12 cellular contexts compared by ENCODE assay signal in the genomic region with DNA sequence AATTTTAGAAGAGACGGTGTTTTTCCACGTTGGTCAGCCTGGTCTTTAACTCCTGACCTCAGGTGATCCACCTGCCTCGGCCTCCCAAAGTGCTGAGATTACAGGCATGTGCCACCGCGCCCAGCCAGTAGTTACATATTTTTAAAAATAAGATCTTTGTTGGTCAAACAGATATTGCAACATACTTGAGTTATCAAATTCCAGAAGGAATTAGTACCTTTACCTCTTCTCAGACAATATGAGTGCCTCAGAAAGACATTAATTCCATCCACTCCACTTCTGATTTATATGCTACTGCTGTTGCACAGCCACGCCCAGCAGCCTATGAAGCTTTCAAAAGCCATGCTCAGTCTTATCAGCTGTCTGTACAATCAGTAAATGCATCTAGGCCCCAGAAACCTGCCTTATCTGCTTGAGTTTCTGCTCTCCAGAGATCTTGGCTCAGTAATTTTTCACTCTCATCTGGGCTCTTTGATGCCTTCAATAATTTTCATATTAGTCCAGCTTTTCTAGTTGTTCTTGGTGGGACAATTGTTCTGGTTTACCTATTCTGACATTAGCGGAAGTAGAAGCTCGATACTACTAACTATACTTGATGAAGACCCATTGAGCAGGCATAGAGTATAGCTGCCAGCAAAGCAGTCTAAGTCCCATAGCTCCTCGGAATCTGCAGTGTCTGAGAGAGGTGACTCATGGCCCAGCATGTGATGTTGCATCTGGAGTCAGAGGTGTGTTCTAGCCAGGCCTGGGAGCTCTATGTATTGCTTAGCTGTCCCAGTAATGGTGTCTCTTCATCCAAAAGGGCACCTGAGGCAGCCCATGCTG. TPM values are rescaled to one million over a fixed set of nuclear protein-coding genes. Genes with fewer than 3 reads are reported as not detected.
DNase-seq lines count a peak whose midpoint lies in the region; ATAC-seq, FAIRE-seq and TF ChIP-seq lines count a peak whose summit lies in the region.
"Had no signal": no experiment of that assay in that cellular context is flagged by ENCODE, and none has a peak within 500 bp of the region (broad histone marks: within the 10 kb centered on the region; RNA-seq: fewer than 3 reads in every experiment).

No MANE protein-coding gene starts in this region.

- BruUV-seq in Caco-2 (replicated peaks; lab: Mats Ljungman, UMichigan): no TSS peak

- H3K27me3 Mint-ChIP-seq in Caco-2 (ENCODE audit: insufficient read depth, unreplicated experiment): no peaks in the 10 kb centered on the region
- peaks cover 6% of the 10 kb centered on the region for H3K27me3 Mint-ChIP-seq in neural progenitor cell (ENCODE audit: insufficient read depth, low read depth)
- H3K27me3 Mint-ChIP-seq in endodermal cell (ENCODE audit: insufficient read depth): no peaks in the 10 kb centered on the region
- H3K27me3 Mint-ChIP-seq: progenitor cell of endocrine pancreas had no signal

- H3K36me3 ChIP-seq in Caco-2 (ENCODE audit: control insufficient read depth, insufficient read depth, low read length) (no peaks in the 10 kb centered on the region), neural progenitor cell (no peaks in the 10 kb centered on the region), endodermal cell (ENCODE audit: control insufficient read depth, insufficient read depth, low read length) (no peaks in the 10 kb centered on the region)

- intact Hi-C loops in Caco-2 (cut with micrococcal nuclease; ENCODE audit: unreplicated experiment) (no loop called here), left colon (cut with DNase I, micrococcal nuclease) (no loop called here)

- no peak overlapping the region for H3K4me3 ChIP-seq in Caco-2 (ENCODE audit: low read depth, low read length)
- H3K4me3 ChIP-seq in neural progenitor cell: no peak overlapping the region
- H3K4me3 ChIP-seq in endodermal cell (ENCODE audit: low read length): no peak overlapping the region

- H3K27me3 ChIP-seq in Caco-2 (replicated peaks; ENCODE audit: control insufficient read depth, insufficient read depth, low read length) (no peaks in the 10 kb centered on the region), neural progenitor cell (no peaks in the 10 kb centered on the region), endodermal cell (ENCODE audit: control insufficient read depth, insufficient read depth, low read length, poor library complexity, severe bottlenecking) (no peaks in the 10 kb centered on the region)

- TF ChIP-seq CTCF in Caco-2 (IDR thresholded peaks at IDR 0.05; ENCODE audit: insufficient read depth in 1 of 2, low read depth in 1 of 2, low read length in 1 of 2, severe bottlenecking in 1 of 2, unreplicated experiment in 1 of 2) (no peak), neural progenitor cell (IDR thresholded peaks at IDR 0.05) (no peak), endodermal cell (conservative IDR thresholded peaks at IDR 0.05) (no peak)

- DNase-seq in Caco-2: peak; percentile 28 to 61
- peak; percentile 14 for DNase-seq in HTR-8/SVneo (ENCODE audit: insufficient read length, low spot score)
- DNase-seq in amniotic epithelial cell (ENCODE audit: low read depth): peak; percentile 64
- DNase-seq in myocyte (ENCODE audit: low read depth): peak; percentile 55
- DNase-seq in neural progenitor cell (ENCODE audit: low spot score): no peak
- DNase-seq in COLO668 (lab: John Stamatoyannopoulos, UW; ENCODE audit: unreplicated experiment): no peak
- no peak for DNase-seq in endodermal cell
- no peak for DNase-seq in left colon
- DNase-seq: stimulated activated naive CD4-positive, alpha-beta T cell treated with Interleukin-2 at 50 U/mL for 16 hours; T-helper 1 cell had no signal

- H3K4me1 Mint-ChIP-seq in Caco-2 (ENCODE audit: low read depth, unreplicated experiment) (no peaks in the 10 kb centered on the region), neural progenitor cell (peaks cover 2% of the 10 kb centered on the region), endodermal cell (peaks cover 12% of the 10 kb centered on the region)

- no peak for FAIRE-seq in HTR-8/SVneo (lab: Jason Lieb, UNC)

- WGBS in endodermal cell (ENCODE audit: insufficient coverage in 1 of 2, insufficient read length in 1 of 2), 2 experiments: 91 to 93% methylated on average over 6 to 9 of the region's 9 CpGs

- ATAC-seq in left colon: no peak

- no peak overlapping the region for H3K4me3 Mint-ChIP-seq in Caco-2 (ENCODE audit: unreplicated experiment)
- no peak overlapping the region for H3K4me3 Mint-ChIP-seq in neural progenitor cell
- H3K4me3 Mint-ChIP-seq in endodermal cell: no peak overlapping the region

- H3K27ac ChIP-seq in neural progenitor cell (no peak overlapping the region), endodermal cell (ENCODE audit: low read depth, low read length) (no peak overlapping the region)
- H3K27ac ChIP-seq: HL-60 had no signal

- no peaks in the 10 kb centered on the region for H3F3A ChIP-seq in neural progenitor cell (ENCODE audit: low read depth)

- POLR2A ChIA-PET in Caco-2 (lab: Charles Lee): no interaction called here

- H3K4me1 ChIP-seq in Caco-2: peaks cover 15% of the 10 kb centered on the region
- H3K4me1 ChIP-seq in neural progenitor cell: no peaks in the 10 kb centered on the region
- H3K4me1 ChIP-seq in endodermal cell (ENCODE audit: control insufficient read depth, insufficient read depth, low read length): peaks cover 2% of the 10 kb centered on the region

- no peaks in the 10 kb centered on the region for H3K36me3 Mint-ChIP-seq in Caco-2 (ENCODE audit: insufficient read depth, unreplicated experiment)
- H3K36me3 Mint-ChIP-seq in neural progenitor cell: no peaks in the 10 kb centered on the region
- H3K36me3 Mint-ChIP-seq in endodermal cell (ENCODE audit: low read depth): no peaks in the 10 kb centered on the region

- no peak overlapping the region for H3K4me2 ChIP-seq in neural progenitor cell

- no peaks in the 10 kb centered on the region for H4K20me1 ChIP-seq in neural progenitor cell (ENCODE audit: low read depth)

- no peaks in the 10 kb centered on the region for H3K9me3 ChIP-seq in Caco-2
- no peaks in the 10 kb centered on the region for H3K9me3 ChIP-seq in neural progenitor cell (ENCODE audit: low read depth)
- no peaks in the 10 kb centered on the region for H3K9me3 ChIP-seq in endodermal cell (ENCODE audit: control insufficient read depth, low read length)

- H3K27ac Mint-ChIP-seq in Caco-2 (ENCODE audit: unreplicated experiment) (peak overlapping the region; percentile 71), neural progenitor cell (no peak overlapping the region), endodermal cell (no peak overlapping the region)
- H3K27ac Mint-ChIP-seq: progenitor cell of endocrine pancreas had no signal

- no peaks in the 10 kb centered on the region for H3K79me2 ChIP-seq in neural progenitor cell (ENCODE audit: low read depth)

- CTCF ChIA-PET in Caco-2 (lab: Charles Lee): no interaction called here

- no peak overlapping the region for H3K9ac ChIP-seq in neural progenitor cell
- no peak overlapping the region for H3K9ac ChIP-seq in endodermal cell (ENCODE audit: extremely low read depth, low read length, poor library complexity, severe bottlenecking)

- no peak overlapping the region for H2AFZ ChIP-seq in neural progenitor cell (replicated peaks)

- H3K9me3 Mint-ChIP-seq in Caco-2 (ENCODE audit: unreplicated experiment) (no peaks in the 10 kb centered on the region), neural progenitor cell (peaks cover 2% of the 10 kb centered on the region), endodermal cell (peaks cover 5% of the 10 kb centered on the region)

RNA-seq across cellular contexts. Expression of gene MEX3C, which starts 47.7 kb away (rescaled TPM):
- total RNA-seq in Caco-2 (2022) (44.8 and 47.0 TPM in 2 replicates), myocyte (28.9 TPM in 2 replicates), neural progenitor cell (ENCODE audit: low replicate concordance) (67.5 and 94.7 TPM in 2 replicates), endodermal cell (10 to 100 TPM; 60.1 to 68.4 TPM), left colon (10 to 100 TPM; 20.5 to 26.7 TPM)
- 28.3 TPM for polyA plus RNA-seq in myocyte (2012)
- polyA plus RNA-seq in endodermal cell (2013, experiment 1 of 2): 80.9 TPM
- polyA plus RNA-seq in endodermal cell (2013, experiment 2 of 2): 75.9 TPM

Comparison
In these comparisons a context has a peak if more than half of its experiments do, and no peak if none do; other contexts are left out.
1. DNase-seq: peak in Caco-2 (2 of 2), HTR-8/SVneo (single experiment), amniotic epithelial cell (single experiment) and myocyte (single experiment); none in neural progenitor cell (single experiment), COLO668 (single experiment), endodermal cell (single experiment) and left colon (0 of 2).